In genomic region chr7:37234334-37234733, GRCh38 we compare ENCODE assay signal across 1 cellular context.
TF ChIP-seq lines count a peak whose summit lies in the region.

No MANE protein-coding gene starts in this region.

TF ChIP-seq in WTC11, 78 proteins besides CTCF, POLR2A, EP300 and RAD21 (continued from another document):
- TF ChIP-seq ZNF532 (CRISPR knock-in tag; IDR thresholded peaks at IDR 0.05; ENCODE audit: borderline replicate concordance) (no peak), NR1H2 (CRISPR knock-in tag; IDR thresholded peaks at IDR 0.05) (no peak), SMAD4 (CRISPR knock-in tag; IDR thresholded peaks at IDR 0.05) (no peak), ZNF121 (CRISPR knock-in tag; IDR thresholded peaks at IDR 0.05) (no peak), ZNF423 (CRISPR knock-in tag; IDR thresholded peaks at IDR 0.05) (no peak), FOXP1 (CRISPR knock-in tag; IDR thresholded peaks at IDR 0.05; ENCODE audit: borderline replicate concordance) (no peak), MYBL2 (CRISPR knock-in tag; IDR thresholded peaks at IDR 0.05) (no peak), RORB (CRISPR knock-in tag; IDR thresholded peaks at IDR 0.05) (no peak), PRDM15 (CRISPR knock-in tag; IDR thresholded peaks at IDR 0.05) (no peak), ATF2 (CRISPR knock-in tag; IDR thresholded peaks at IDR 0.05; ENCODE audit: borderline replicate concordance, low read depth) (no peak), ATF6 (CRISPR knock-in tag; IDR thresholded peaks at IDR 0.05) (no peak), CREB1 (CRISPR knock-in tag; IDR thresholded peaks at IDR 0.05) (no peak), EMX1 (CRISPR knock-in tag; IDR thresholded peaks at IDR 0.05) (no peak), AFF4 (CRISPR knock-in tag; IDR thresholded peaks at IDR 0.05; ENCODE audit: borderline replicate concordance) (no peak), ELF4 (CRISPR knock-in tag; IDR thresholded peaks at IDR 0.05; ENCODE audit: low read depth) (no peak), MLX (CRISPR knock-in tag; IDR thresholded peaks at IDR 0.05) (no peak), AR (CRISPR knock-in tag; IDR thresholded peaks at IDR 0.05) (no peak)
